In genomic region chr2:229856416-229856815, GRCh38 we compare ENCODE assay signal across 14 cellular contexts.
DNase-seq lines count a peak whose midpoint lies in the region; ATAC-seq and TF ChIP-seq lines count a peak whose summit lies in the region.
"Had no signal": no experiment of that assay in that cellular context is flagged by ENCODE, and none has a peak within 500 bp of the region (broad histone marks: within the 10 kb centered on the region; RNA-seq: fewer than 3 reads in every experiment).

No MANE protein-coding gene starts in this region.

- DNase-seq in MCF 10A (ENCODE audit: unreplicated experiment) = no peak
- no peak for DNase-seq in breast epithelium (ENCODE audit: low spot score in 2 of 2)
- DNase-seq in Karpas-422 = peak; percentile 80
- no peak for DNase-seq in A172 (ENCODE audit: low spot score)
- no peak for DNase-seq in foreskin fibroblast
- DNase-seq: GOT3, NCI-H446 treated with DMSO at 0.1 percent for 48 hours, nucleus accumbens had no signal

- POLR2A ChIA-PET in MCF 10A (lab: Yijun Ruan, JAX) = interaction anchor here (0.6 to 1.4 kb wide), 5 partner anchors 10 to 73 kb away, joined by 3 to 5 read pairs (median 4); no protein-coding TSS in a partner anchor

- no peaks in the 10 kb centered on the region for H4K20me1 ChIP-seq in Karpas-422 (ENCODE audit: insufficient read depth, low read depth, low read length)

- TF ChIP-seq POLR2A in breast epithelium (IDR thresholded peaks at IDR 0.05) = no peak
- TF ChIP-seq POLR2A in gastroesophageal sphincter (IDR thresholded peaks at IDR 0.05) = no peak

- no peaks in the 10 kb centered on the region for H3K9me3 ChIP-seq in breast epithelium
- H3K9me3 ChIP-seq in Karpas-422 (ENCODE audit: low read length) = no peaks in the 10 kb centered on the region
- no peaks in the 10 kb centered on the region for H3K9me3 ChIP-seq in gastroesophageal sphincter

- no peak for TF ChIP-seq CTCF in MCF 10A (IDR thresholded peaks at IDR 0.05; ENCODE audit: unreplicated experiment)
- no peak for TF ChIP-seq CTCF in breast epithelium (IDR thresholded peaks at IDR 0.05)
- TF ChIP-seq CTCF in gastroesophageal sphincter (IDR thresholded peaks at IDR 0.05) = no peak
- TF ChIP-seq CTCF in foreskin fibroblast (IDR thresholded peaks at IDR 0.05; ENCODE audit: low read depth, low read length) = no peak

- H3K9me2 ChIP-seq in Karpas-422 (replicated peaks; ENCODE audit: insufficient read depth, low read length) = no peaks in the 10 kb centered on the region

- no peaks in the 10 kb centered on the region for H3K27me3 Mint-ChIP-seq in MCF 10A (ENCODE audit: insufficient read depth, unreplicated experiment)
- H3K27me3 Mint-ChIP-seq in stimulated activated memory B cell treated with anti-CD40 and anti-IgM and Interleukin-4, amounts not matched to agents 10 μg/mL and 1 μg/mL and 100 μg/mL, for 72 hours = no peaks in the 10 kb centered on the region
- H3K27me3 Mint-ChIP-seq: brain had no signal

- no peaks in the 10 kb centered on the region for H3K9me3 Mint-ChIP-seq in MCF 10A (ENCODE audit: unreplicated experiment)
- no peaks in the 10 kb centered on the region for H3K9me3 Mint-ChIP-seq in stimulated activated memory B cell treated with anti-CD40 and anti-IgM and Interleukin-4, amounts not matched to agents 10 μg/mL and 1 μg/mL and 100 μg/mL, for 72 hours

- peaks cover 64% of the 10 kb centered on the region for H3K36me3 Mint-ChIP-seq in MCF 10A (ENCODE audit: insufficient read depth, unreplicated experiment)
- H3K36me3 Mint-ChIP-seq in stimulated activated memory B cell treated with anti-CD40 and anti-IgM and Interleukin-4, amounts not matched to agents 10 μg/mL and 1 μg/mL and 100 μg/mL, for 72 hours = peaks cover 34% of the 10 kb centered on the region

- H3K4me3 ChIP-seq in breast epithelium (no peak overlapping the region), Karpas-422 (ENCODE audit: low read length) (no peak overlapping the region), gastroesophageal sphincter (no peak overlapping the region), foreskin fibroblast (ENCODE audit: low read depth in 1 of 2, low read length in 2 of 2) (no peak overlapping the region)
- H3K4me3 ChIP-seq: hepatocyte had no signal

- no peak overlapping the region for H3K9ac ChIP-seq in Karpas-422 (ENCODE audit: low read length)

- peaks cover 95% of the 10 kb centered on the region for H3K79me2 ChIP-seq in Karpas-422 (ENCODE audit: low read length)

- peaks cover 5% of the 10 kb centered on the region for H3K36me3 ChIP-seq in breast epithelium
- H3K36me3 ChIP-seq in Karpas-422 (ENCODE audit: insufficient read depth, low read length) = peaks cover 47% of the 10 kb centered on the region
- peaks cover 0 to 52% of the 10 kb centered on the region in 2 donors for H3K36me3 ChIP-seq in gastroesophageal sphincter

- H3K4me1 ChIP-seq in breast epithelium (no peaks in the 10 kb centered on the region), Karpas-422 (ENCODE audit: low read length) (peaks cover 51% of the 10 kb centered on the region), gastroesophageal sphincter (peaks cover 0 to 24% (median 0%) of the 10 kb centered on the region in 3 donors)

- peak overlapping the region; percentile 9 for H3K27ac Mint-ChIP-seq in MCF 10A (ENCODE audit: low read depth, unreplicated experiment)
- H3K27ac Mint-ChIP-seq in stimulated activated memory B cell treated with anti-CD40 and anti-IgM and Interleukin-4, amounts not matched to agents 10 μg/mL and 1 μg/mL and 100 μg/mL, for 72 hours = no peak overlapping the region

- no peak overlapping the region for H3K4me3 Mint-ChIP-seq in MCF 10A (ENCODE audit: unreplicated experiment)
- no peak overlapping the region for H3K4me3 Mint-ChIP-seq in stimulated activated memory B cell treated with anti-CD40 and anti-IgM and Interleukin-4, amounts not matched to agents 10 μg/mL and 1 μg/mL and 100 μg/mL, for 72 hours
- H3K4me3 Mint-ChIP-seq: brain had no signal

- TF ChIP-seq EP300 in gastroesophageal sphincter (IDR thresholded peaks at IDR 0.05) = no peak

- ATAC-seq in HG02610 (IDR thresholded peaks at IDR 0.05; ENCODE audit: unreplicated experiment) = peak; percentile 94
- peak; percentile 93 for ATAC-seq in stimulated activated memory B cell treated with anti-CD40 and anti-IgM and Interleukin-4, amounts not matched to agents 10 μg/mL and 1 μg/mL and 100 μg/mL, for 72 hours
- no peak for ATAC-seq in gastroesophageal sphincter

- H3K27ac ChIP-seq in breast epithelium (no peak overlapping the region), Karpas-422 (ENCODE audit: low read length) (peak overlapping the region; percentile 70), gastroesophageal sphincter (no peak overlapping the region)
- H3K27ac ChIP-seq: hepatocyte, VCaP had no signal

- no peak overlapping the region for H2AFZ ChIP-seq in Karpas-422 (ENCODE audit: low read length)
- H2AFZ ChIP-seq: hepatocyte had no signal

- H3K4me1 Mint-ChIP-seq in MCF 10A (ENCODE audit: insufficient read depth, unreplicated experiment) = no peaks in the 10 kb centered on the region
- H3K4me1 Mint-ChIP-seq in stimulated activated memory B cell treated with anti-CD40 and anti-IgM and Interleukin-4, amounts not matched to agents 10 μg/mL and 1 μg/mL and 100 μg/mL, for 72 hours = peaks cover 38% of the 10 kb centered on the region

- peak overlapping the region; percentile 24 for H3K4me2 ChIP-seq in Karpas-422 (ENCODE audit: low read depth, low read length, poor library complexity, severe bottlenecking)
- H3K4me2 ChIP-seq: hepatocyte had no signal

- CTCF ChIA-PET in MCF 10A (lab: Yijun Ruan, JAX) = no interaction called here

- intact Hi-C loops in MCF 10A (cut with micrococcal nuclease) = no loop called here
- intact Hi-C loops in breast epithelium (cut with DNase I; ENCODE audit: low total_unique reads) = no loop called here

- BruUV-seq in MCF 10A (replicated peaks; lab: Mats Ljungman, UMichigan) = no TSS peak

- H3K27me3 ChIP-seq in breast epithelium (no peaks in the 10 kb centered on the region), Karpas-422 (ENCODE audit: low read length) (no peaks in the 10 kb centered on the region), gastroesophageal sphincter (no peaks in the 10 kb centered on the region)
- H3K27me3 ChIP-seq: hepatocyte had no signal
